Comparison of ENCODE assay signal across 30 cellular contexts in the genomic region with DNA sequence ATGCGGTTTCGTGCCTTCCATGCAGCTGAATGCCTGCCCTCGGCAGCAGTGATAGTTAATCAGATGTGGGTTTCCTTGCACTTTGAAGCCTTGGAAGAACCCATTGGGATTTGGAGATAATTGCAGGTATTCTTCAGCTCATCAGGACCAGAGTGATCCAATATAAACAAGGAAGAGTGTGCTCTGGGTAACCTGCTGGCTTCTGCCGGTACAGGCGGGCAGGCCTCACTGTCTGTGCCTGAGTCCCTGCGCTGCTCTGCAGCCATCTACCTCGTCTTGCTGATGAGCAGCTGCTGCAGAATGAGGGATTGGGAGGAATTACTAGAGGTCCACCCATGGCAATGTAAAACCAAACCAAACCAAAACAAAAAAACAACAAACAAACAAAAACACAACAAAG.
"Had no signal": no experiment of that assay in that cellular context is flagged by ENCODE, and none has a peak within 500 bp of the region (broad histone marks: within the 10 kb centered on the region; RNA-seq: fewer than 3 reads in every experiment).

No MANE protein-coding gene starts in this region.

- H3K9me3 Mint-ChIP-seq: activated CD4-positive, alpha-beta memory T cell treated with anti-CD3 and anti-CD28 coated beads, Interleukin-2, amount 10 ng/mL, durations not matched to agents 7 days and 5 days; activated CD4-positive, alpha-beta T cell treated with anti-CD3 and anti-CD28 coated beads, Interleukin-2, amount 10 ng/mL, durations not matched to agents 7 days and 5 days; activated naive CD4-positive, alpha-beta T cell treated with anti-CD3 and anti-CD28 coated beads, Interleukin-2, amount 10 ng/mL, durations not matched to agents 7 days and 5 days; activated naive CD4-positive, alpha-beta T cell treated with anti-CD3 and anti-CD28 coated beads, Interleukin-2, amount 50 U/mL, for 72 hours; activated naive CD8-positive, alpha-beta T cell treated with anti-CD3 and anti-CD28 coated beads, Interleukin-2, amount 10 ng/mL, durations not matched to agents 7 days and 5 days; activated T-cell treated with anti-CD3 and anti-CD28 coated beads, Interleukin-2, amount 50 U/mL, for 24 hours; activated T-cell treated with anti-CD3 and anti-CD28 coated beads, Interleukin-2, amount 50 U/mL, for 72 hours; central memory CD8-positive, alpha-beta T cell; dendritic cell treated with granulocyte-macrophage colony-stimulating factor and Interleukin-4, amounts not matched to agents 40 ng/mL and 50 ng/mL, for 4 days; endodermal cell; WTC11 had no signal

- H3K27me3 Mint-ChIP-seq: brain had no signal

- H3K36me3 Mint-ChIP-seq: activated naive CD4-positive, alpha-beta T cell treated with anti-CD3 and anti-CD28 coated beads, Interleukin-2, amount 10 ng/mL, durations not matched to agents 7 days and 5 days; activated naive CD4-positive, alpha-beta T cell treated with anti-CD3 and anti-CD28 coated beads, Interleukin-2, amount 50 U/mL, for 72 hours; activated naive CD8-positive, alpha-beta T cell treated with anti-CD3 and anti-CD28 coated beads, Interleukin-2, amount 10 ng/mL, durations not matched to agents 7 days and 5 days; brain; WTC11 had no signal

- H3K27ac Mint-ChIP-seq: activated CD4-positive, alpha-beta memory T cell treated with anti-CD3 and anti-CD28 coated beads, Interleukin-2, amount 10 ng/mL, durations not matched to agents 7 days and 5 days; activated CD4-positive, alpha-beta T cell treated with anti-CD3 and anti-CD28 coated beads, Interleukin-2, amount 10 ng/mL, durations not matched to agents 7 days and 5 days; activated naive CD4-positive, alpha-beta T cell treated with anti-CD3 and anti-CD28 coated beads, Interleukin-2, amount 10 ng/mL, durations not matched to agents 7 days and 5 days; activated naive CD4-positive, alpha-beta T cell treated with anti-CD3 and anti-CD28 coated beads, Interleukin-2, amount 50 U/mL, for 72 hours; activated naive CD8-positive, alpha-beta T cell treated with anti-CD3 and anti-CD28 coated beads, Interleukin-2, amount 10 ng/mL, durations not matched to agents 7 days and 5 days; activated T-cell treated with anti-CD3 and anti-CD28 coated beads, Interleukin-2, amount 50 U/mL, for 24 hours; activated T-cell treated with anti-CD3 and anti-CD28 coated beads, Interleukin-2, amount 50 U/mL, for 72 hours; dendritic cell treated with granulocyte-macrophage colony-stimulating factor and Interleukin-4, amounts not matched to agents 40 ng/mL and 50 ng/mL, for 4 days; endodermal cell; WTC11 had no signal

- FAIRE-seq: bronchial epithelial cell, frontal cortex had no signal

- ATAC-seq: activated naive CD4-positive, alpha-beta T cell treated with anti-CD3 and anti-CD28 coated beads, Interleukin-2, amount 50 U/mL, for 72 hours; activated T-cell treated with anti-CD3 and anti-CD28 coated beads, Interleukin-2, amount 50 U/mL, for 72 hours; esophagus mucosa; WTC11 had no signal

- H3K27me3 ChIP-seq: ascending aorta had no signal

- H3K4me1 Mint-ChIP-seq: activated CD4-positive, alpha-beta memory T cell treated with anti-CD3 and anti-CD28 coated beads, Interleukin-2, amount 10 ng/mL, durations not matched to agents 7 days and 5 days; activated CD4-positive, alpha-beta T cell treated with anti-CD3 and anti-CD28 coated beads, Interleukin-2, amount 10 ng/mL, durations not matched to agents 7 days and 5 days; activated naive CD4-positive, alpha-beta T cell treated with anti-CD3 and anti-CD28 coated beads, Interleukin-2, amount 10 ng/mL, durations not matched to agents 7 days and 5 days; activated naive CD8-positive, alpha-beta T cell treated with anti-CD3 and anti-CD28 coated beads, Interleukin-2, amount 10 ng/mL, durations not matched to agents 7 days and 5 days; central memory CD8-positive, alpha-beta T cell; endodermal cell had no signal

- H3K4me3 Mint-ChIP-seq: activated CD4-positive, alpha-beta memory T cell treated with anti-CD3 and anti-CD28 coated beads, Interleukin-2, amount 10 ng/mL, durations not matched to agents 7 days and 5 days; activated CD4-positive, alpha-beta T cell treated with anti-CD3 and anti-CD28 coated beads, Interleukin-2, amount 10 ng/mL, durations not matched to agents 7 days and 5 days; activated naive CD4-positive, alpha-beta T cell treated with anti-CD3 and anti-CD28 coated beads, Interleukin-2, amount 10 ng/mL, durations not matched to agents 7 days and 5 days; activated naive CD8-positive, alpha-beta T cell treated with anti-CD3 and anti-CD28 coated beads, Interleukin-2, amount 10 ng/mL, durations not matched to agents 7 days and 5 days; activated T-cell treated with anti-CD3 and anti-CD28 coated beads, Interleukin-2, amount 50 U/mL, for 24 hours; activated T-cell treated with anti-CD3 and anti-CD28 coated beads, Interleukin-2, amount 50 U/mL, for 72 hours; brain; central memory CD8-positive, alpha-beta T cell; dendritic cell treated with granulocyte-macrophage colony-stimulating factor and Interleukin-4, amounts not matched to agents 40 ng/mL and 50 ng/mL, for 4 days; endodermal cell; WTC11 had no signal

- H3K9me3 ChIP-seq: ascending aorta had no signal

- H3K36me3 ChIP-seq: ascending aorta had no signal

- H3K27ac ChIP-seq: ascending aorta, coronary artery, dorsolateral prefrontal cortex, VCaP had no signal

- DNase-seq: activated CD4-positive, alpha-beta memory T cell treated with anti-CD3 and anti-CD28 coated beads, Interleukin-2, amount 10 ng/mL, durations not matched to agents 7 days and 5 days; activated CD4-positive, alpha-beta T cell treated with anti-CD3 and anti-CD28 coated beads for 1 hour; activated CD4-positive, alpha-beta T cell treated with anti-CD3 and anti-CD28 coated beads for 4 hours; activated CD4-positive, alpha-beta T cell treated with anti-CD3 and anti-CD28 coated beads, Interleukin-2, amount 10 ng/mL, durations not matched to agents 7 days and 5 days; activated CD4-positive, alpha-beta T cell treated with anti-CD3 and anti-CD28 coated beads, Interleukin-2, amount 50 U/mL, for 4 hours; activated CD8-positive, alpha-beta memory T cell treated with anti-CD3 and anti-CD28 coated beads, Interleukin-2, amount 50 U/mL, for 48 hours; activated gamma-delta T cell; activated naive CD4-positive, alpha-beta T cell; activated naive CD4-positive, alpha-beta T cell treated with anti-CD3 and anti-CD28 coated beads, Interleukin-2, amount 10 ng/mL, durations not matched to agents 7 days and 5 days; activated naive CD8-positive, alpha-beta T cell treated with anti-CD3 and anti-CD28 coated beads, Interleukin-2, amount 10 ng/mL, durations not matched to agents 7 days and 5 days; activated T-cell treated with anti-CD3 and anti-CD28 coated beads for 4 hours; activated T-cell treated with anti-CD3 and anti-CD28 coated beads, Interleukin-2, amount 50 U/mL, for 24 hours; activated T-cell treated with anti-CD3 and anti-CD28 coated beads, Interleukin-2, amount 50 U/mL, for 72 hours; dorsolateral prefrontal cortex; effector memory CD4-positive, alpha-beta T cell; endodermal cell; foreskin fibroblast; head of caudate nucleus; T-helper 2 cell had no signal

- H3K4me1 ChIP-seq: ascending aorta had no signal

- H3K4me3 ChIP-seq: ascending aorta, coronary artery, dorsolateral prefrontal cortex had no signal
